Comparison of ENCODE assay signal across 1 cellular context in genomic region chr19:41352609-41353465, GRCh38.
A peak's percentile ranks its signal among the peaks of the same experiment; 100 is the strongest.
TF ChIP-seq lines count a peak whose summit lies in the region.

No MANE protein-coding gene starts in this region.

TF ChIP-seq in HCT116, 20 proteins besides CTCF, POLR2A, EP300 and RAD21 (continued from another document):
- TF ChIP-seq REST (IDR thresholded peaks at IDR 0.05; ENCODE audit: low read depth) (no peak), TCF7L2 (IDR thresholded peaks at IDR 0.05; ENCODE audit: borderline replicate concordance, extremely low read depth, insufficient read depth, insufficient read length) (peak; percentile 0), FOSL1 (IDR thresholded peaks at IDR 0.05; ENCODE audit: low read depth) (no peak), SRF (IDR thresholded peaks at IDR 0.05; ENCODE audit: low read depth) (no peak), POLR2AphosphoS5 (IDR thresholded peaks at IDR 0.05; ENCODE audit: low read depth, low read length) (no peak; the same call in 1 of the 2 replicates), MAX (IDR thresholded peaks at IDR 0.05) (peak; percentile 51; the same call in 1 of the 2 replicates)
TF ChIP-seq in HCT116: peak in this region for 2.
